ENCODE assay signal across 17 cellular contexts in the genomic region with DNA sequence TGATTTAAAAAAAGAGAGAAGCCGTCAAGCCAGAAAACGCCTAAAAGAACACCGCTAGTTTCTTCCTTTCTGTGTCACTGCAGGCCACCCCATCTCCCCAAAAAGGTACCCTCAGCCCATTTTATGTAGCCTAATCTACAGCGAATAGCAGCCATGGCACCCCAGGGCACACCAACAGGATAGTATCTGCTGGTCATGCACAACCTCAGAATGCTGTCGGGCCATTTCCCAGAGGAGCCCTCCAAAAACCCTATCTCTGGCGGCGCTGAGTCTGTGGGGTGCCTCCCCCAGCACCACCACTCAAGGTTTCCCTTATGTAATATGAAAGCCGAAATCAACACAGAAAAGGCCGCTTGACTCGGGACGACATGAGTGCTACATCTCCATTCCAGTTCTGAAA.
DNase-seq lines count a peak whose midpoint lies in the region; ATAC-seq, FAIRE-seq and TF ChIP-seq lines count a peak whose summit lies in the region.
"Had no signal": no experiment of that assay in that cellular context is flagged by ENCODE, and none has a peak within 500 bp of the region (broad histone marks: within the 10 kb centered on the region; RNA-seq: fewer than 3 reads in every experiment).

No MANE protein-coding gene starts in this region.

- no peak for DNase-seq in activated naive CD8-positive, alpha-beta T cell treated with anti-CD3 and anti-CD28 coated beads, Interleukin-2, amount 50 U/mL, for 24 hours
- DNase-seq in SK-N-MC (ENCODE audit: low read depth, low spot score) (no peak), islet precursor cell (peak; percentile 9), GM12892 (ENCODE audit: insufficient read length) (no peak), T-helper 2 cell (no peak), NCI-H2081 (lab: John Stamatoyannopoulos, UW) (no peak)
- DNase-seq: BE2C, GOT3, HFFc6, KG1, NCI-H1048, NCI-H146, NCI-H2107, NCI-H226, NCI-H526 treated with DMSO at 0.1 percent for 48 hours had no signal

- H3K9ac ChIP-seq in SK-N-MC (ENCODE audit: insufficient read length) = no peak overlapping the region

- no peaks in the 10 kb centered on the region for H3K9me3 Mint-ChIP-seq in activated naive CD8-positive, alpha-beta T cell (ENCODE audit: low read depth)
- no peaks in the 10 kb centered on the region for H3K9me3 Mint-ChIP-seq in activated naive CD8-positive, alpha-beta T cell treated with anti-CD3 and anti-CD28 coated beads, Interleukin-2, amount 50 U/mL, for 24 hours

- no peak for FAIRE-seq in GM12892 (lab: Jason Lieb, UNC)

- peak overlapping the region; percentile 67; the same call in 1 of the 2 replicates for H3K27ac ChIP-seq in SK-N-MC
- H3K27ac ChIP-seq: RWPE1 had no signal

- H3K4me3 ChIP-seq in SK-N-MC = no peak overlapping the region

- H3K36me3 Mint-ChIP-seq in activated naive CD8-positive, alpha-beta T cell = peaks cover 17% of the 10 kb centered on the region
- H3K36me3 Mint-ChIP-seq in activated naive CD8-positive, alpha-beta T cell treated with anti-CD3 and anti-CD28 coated beads, Interleukin-2, amount 50 U/mL, for 24 hours (ENCODE audit: low read depth) = peaks cover 46% of the 10 kb centered on the region

- H3K4me1 Mint-ChIP-seq in activated naive CD8-positive, alpha-beta T cell (ENCODE audit: low read depth) = peaks cover 33% of the 10 kb centered on the region
- H3K4me1 Mint-ChIP-seq in activated naive CD8-positive, alpha-beta T cell treated with anti-CD3 and anti-CD28 coated beads, Interleukin-2, amount 50 U/mL, for 24 hours = peaks cover 8% of the 10 kb centered on the region

- no peak overlapping the region for H3K4me3 Mint-ChIP-seq in activated naive CD8-positive, alpha-beta T cell
- no peak overlapping the region for H3K4me3 Mint-ChIP-seq in activated naive CD8-positive, alpha-beta T cell treated with anti-CD3 and anti-CD28 coated beads, Interleukin-2, amount 50 U/mL, for 24 hours
- H3K4me3 Mint-ChIP-seq: HFFc6 had no signal

- no peak for TF ChIP-seq POLR2A in GM12892 (IDR thresholded peaks at IDR 0.05; ENCODE audit: low read depth, low read length)

- no peaks in the 10 kb centered on the region for H3K9me3 ChIP-seq in SK-N-MC (ENCODE audit: low read depth, low read length)
- H3K9me3 ChIP-seq: BE2C had no signal

- H3K36me3 ChIP-seq in SK-N-MC (ENCODE audit: insufficient read depth, low read length) = peaks cover 71% of the 10 kb centered on the region
- H3K36me3 ChIP-seq: BE2C had no signal

- ATAC-seq in activated naive CD8-positive, alpha-beta T cell treated with anti-CD3 and anti-CD28 coated beads, Interleukin-2, amount 50 U/mL, for 24 hours = no peak

- no peaks in the 10 kb centered on the region for H3K27me3 Mint-ChIP-seq in activated naive CD8-positive, alpha-beta T cell
- H3K27me3 Mint-ChIP-seq in activated naive CD8-positive, alpha-beta T cell treated with anti-CD3 and anti-CD28 coated beads, Interleukin-2, amount 50 U/mL, for 24 hours = no peaks in the 10 kb centered on the region

- H3K27ac Mint-ChIP-seq in activated naive CD8-positive, alpha-beta T cell = peak overlapping the region; percentile 58
- no peak overlapping the region for H3K27ac Mint-ChIP-seq in activated naive CD8-positive, alpha-beta T cell treated with anti-CD3 and anti-CD28 coated beads, Interleukin-2, amount 50 U/mL, for 24 hours
- H3K27ac Mint-ChIP-seq: HFFc6 had no signal
